15 cellular contexts compared by ENCODE assay signal in genomic region chr5:133680830-133681555, GRCh38.
"Had no signal": no experiment of that assay in that cellular context is flagged by ENCODE, and none has a peak within 500 bp of the region (broad histone marks: within the 10 kb centered on the region; RNA-seq: fewer than 3 reads in every experiment).

No MANE protein-coding gene starts in this region.

- H3K36me3 ChIP-seq: pancreas, tibial artery, vagina had no signal

- H3K27me3 ChIP-seq: pancreas, tibial artery, vagina had no signal

- H3K9me3 Mint-ChIP-seq: activated T-cell treated with anti-CD3 and anti-CD28 coated beads, Interleukin-2, amount 50 U/mL, for 24 hours; activated T-helper 2 cell treated with anti-CD3 and anti-CD28 coated beads, Interferon-gamma antibody, Interleukin-2, Interleukin-4, amounts not matched to agents 10 μg/mL and 5 μg/mL and 100 μg/mL, durations not matched to agents 14 hours and 24 hours and 36 hours; naive B cell; T-helper 2 cell treated with Interferon-gamma antibody and Interleukin-4, amounts not matched to agents 5 μg/mL and 100 μg/mL, for 36 hours had no signal

- H3K4me1 ChIP-seq: pancreas, vagina had no signal

- H3K27ac ChIP-seq: pancreas, tibial artery, vagina had no signal

- H3K36me3 Mint-ChIP-seq: brain, naive B cell had no signal

- H3K4me3 ChIP-seq: mucosa of descending colon, pancreas, tibial artery, vagina had no signal

- H3K27ac Mint-ChIP-seq: activated CD4-positive, alpha-beta T cell treated with anti-CD3 and anti-CD28 coated beads for 36 hours; activated T-cell treated with anti-CD3 and anti-CD28 coated beads, Interleukin-2, amount 50 U/mL, for 24 hours; activated T-helper 2 cell treated with anti-CD3 and anti-CD28 coated beads, Interferon-gamma antibody, Interleukin-2, Interleukin-4, amounts not matched to agents 10 μg/mL and 5 μg/mL and 100 μg/mL, durations not matched to agents 14 hours and 24 hours and 36 hours; T-helper 2 cell treated with Interferon-gamma antibody and Interleukin-4, amounts not matched to agents 5 μg/mL and 100 μg/mL, for 36 hours had no signal

- H3K9me3 ChIP-seq: mucosa of descending colon, pancreas, tibial artery, vagina had no signal

- H3K4me1 Mint-ChIP-seq: activated CD4-positive, alpha-beta T cell treated with anti-CD3 and anti-CD28 coated beads for 36 hours had no signal

- ATAC-seq: activated CD4-positive, alpha-beta T cell treated with anti-CD3 and anti-CD28 coated beads for 36 hours; mucosa of descending colon; pancreas; sciatic nerve had no signal

- H3K4me3 Mint-ChIP-seq: activated CD4-positive, alpha-beta T cell treated with anti-CD3 and anti-CD28 coated beads for 36 hours; activated T-cell treated with anti-CD3 and anti-CD28 coated beads, Interleukin-2, amount 50 U/mL, for 24 hours; brain; naive B cell; T-helper 2 cell treated with Interferon-gamma antibody and Interleukin-4, amounts not matched to agents 5 μg/mL and 100 μg/mL, for 36 hours had no signal

- H3K27me3 Mint-ChIP-seq: brain had no signal

- DNase-seq: activated CD4-positive, alpha-beta T cell treated with anti-CD3 and anti-CD28 coated beads for 36 hours; activated CD4-positive, alpha-beta T cell treated with anti-CD3 and anti-CD28 coated beads, Interleukin-2, amount 50 U/mL, for 48 hours; activated naive CD4-positive, alpha-beta T cell treated with Interleukin-2 at 50 U/mL for 16 hours; activated T-cell treated with anti-CD3 and anti-CD28 coated beads, Interleukin-2, amount 50 U/mL, for 24 hours; mesenchymal stem cell; mucosa of descending colon; naive B cell; pancreas; stimulated activated naive CD4-positive, alpha-beta T cell had no signal
